Comparison of ENCODE assay signal across 8 cellular contexts in the genomic region with DNA sequence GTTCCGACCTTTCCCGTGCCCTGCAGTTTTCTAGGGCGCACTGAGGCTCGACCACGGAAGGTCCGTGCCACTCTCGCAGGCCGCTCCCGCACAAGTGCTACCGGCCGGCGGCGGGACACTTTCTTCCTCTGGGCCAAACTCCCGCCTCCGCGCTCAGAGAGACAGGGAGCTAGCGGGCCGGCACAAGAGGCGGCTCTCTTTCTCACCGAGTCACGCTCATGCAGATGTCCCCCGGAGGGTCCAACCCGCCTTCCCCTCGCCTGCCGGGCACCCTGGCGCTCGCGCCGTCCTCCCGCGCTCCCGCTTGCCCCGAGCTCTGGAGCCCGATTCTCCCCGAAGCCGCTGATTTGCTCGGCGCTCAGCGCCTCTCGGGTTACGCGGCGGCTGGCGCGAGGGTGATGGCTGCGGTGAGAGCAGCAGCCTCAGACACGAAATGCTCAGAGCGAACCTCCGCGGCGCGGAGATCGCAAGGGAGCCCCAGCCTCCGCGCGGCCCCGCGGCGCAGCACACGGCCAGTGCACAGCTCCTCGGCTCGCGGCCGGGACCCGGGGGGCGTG. TPM values are rescaled to one million over a fixed set of nuclear protein-coding genes. Genes with fewer than 3 reads are reported as not detected.
A peak's percentile ranks its signal among the peaks of the same experiment; 100 is the strongest.
DNase-seq lines count a peak whose midpoint lies in the region; ATAC-seq, FAIRE-seq and TF ChIP-seq lines count a peak whose summit lies in the region.

No MANE protein-coding gene starts in this region.

- H3K9me3 Mint-ChIP-seq in CD4-positive, alpha-beta memory T cell: no peaks in the 10 kb centered on the region
- H3K9me3 Mint-ChIP-seq in memory B cell: no peaks in the 10 kb centered on the region

- H3K27me3 Mint-ChIP-seq in CD4-positive, alpha-beta memory T cell: peaks cover 23 to 59% of the 10 kb centered on the region in 2 donors
- peaks cover 28% of the 10 kb centered on the region for H3K27me3 Mint-ChIP-seq in memory B cell

- WGBS in testis, 2 donors: 1% methylated on average over 66 of the region's 66 CpGs; no CpG with 5 or more reads in 1 of the 2 donors

- peak overlapping the region in 7 of 8 donors; percentile 27 to 57 (median 46) for H3K4me3 Mint-ChIP-seq in CD4-positive, alpha-beta memory T cell
- H3K4me3 Mint-ChIP-seq in memory B cell: peak overlapping the region; percentile 77

- H3K36me3 Mint-ChIP-seq in CD4-positive, alpha-beta memory T cell: no peaks in the 10 kb centered on the region
- no peaks in the 10 kb centered on the region for H3K36me3 Mint-ChIP-seq in memory B cell

- H3K27me3 ChIP-seq in CD4-positive, alpha-beta memory T cell (ENCODE audit: insufficient read depth, low read length): peaks cover 22% of the 10 kb centered on the region
- H3K27me3 ChIP-seq in RWPE2 (ENCODE audit: insufficient read depth, poor library complexity, severe bottlenecking) (peaks cover 45% of the 10 kb centered on the region), testis (no peaks in the 10 kb centered on the region)
- H3K27me3 ChIP-seq in effector memory CD4-positive, alpha-beta T cell (replicated peaks; ENCODE audit: control insufficient read depth, insufficient read depth, low read length, poor library complexity, severe bottlenecking): peaks cover 11% of the 10 kb centered on the region

- POLR2A ChIA-PET in CD4-positive, alpha-beta memory T cell (lab: Charles Lee; ENCODE audit: partially characterized antibody): no interaction called here
- POLR2A ChIA-PET in HEK293 (lab: Yijun Ruan, JAX): interaction anchor here (0.9 to 1.7 kb wide), 4 partner anchors 9 to 33 kb away, joined by 3 to 10 read pairs (median 4); no protein-coding TSS in a partner anchor

- peaks cover 10% of the 10 kb centered on the region for H3K4me1 ChIP-seq in CD4-positive, alpha-beta memory T cell (ENCODE audit: insufficient read depth, low read length)
- no peaks in the 10 kb centered on the region for H3K4me1 ChIP-seq in HEK293 (ENCODE audit: control insufficient read depth, insufficient read depth, low read length)
- H3K4me1 ChIP-seq in RWPE2 (ENCODE audit: insufficient read depth, poor library complexity, severe bottlenecking): peaks cover 5% of the 10 kb centered on the region
- H3K4me1 ChIP-seq in effector memory CD4-positive, alpha-beta T cell (ENCODE audit: control insufficient read depth, insufficient read depth, low read length, poor library complexity, severe bottlenecking): peaks cover 8% of the 10 kb centered on the region
- no peaks in the 10 kb centered on the region for H3K4me1 ChIP-seq in testis

- peak in 3 of 5 donors; percentile 10 to 20 (median 17) for DNase-seq in CD4-positive, alpha-beta memory T cell
- DNase-seq in RWPE2 (ENCODE audit: low spot score) (no peak), memory B cell (ENCODE audit: low spot score in 2 of 2) (peak; percentile 16 to 51), testis (peak; percentile 42), GM19238 (ENCODE audit: insufficient read length, low spot score) (no peak), D721Med (ENCODE audit: insufficient read length, low spot score) (no peak)
- DNase-seq in effector memory CD4-positive, alpha-beta T cell: no peak

- H3K4me1 Mint-ChIP-seq in CD4-positive, alpha-beta memory T cell: peaks cover 9 to 13% (median 10%) of the 10 kb centered on the region in 4 donors
- H3K4me1 Mint-ChIP-seq in memory B cell: peaks cover 6% of the 10 kb centered on the region

- no peak overlapping the region for H3K4me3 ChIP-seq in CD4-positive, alpha-beta memory T cell (ENCODE audit: low read length in 2 of 2)
- H3K4me3 ChIP-seq in HEK293 (ENCODE audit: low read depth, low read length) (peak overlapping the region; percentile 44), RWPE2 (ENCODE audit: severe bottlenecking) (peak overlapping the region; percentile 25), testis (peak overlapping the region; percentile 37 to 64)
- peak overlapping the region; percentile 44 for H3K4me3 ChIP-seq in effector memory CD4-positive, alpha-beta T cell (ENCODE audit: insufficient read depth, low read depth, low read length, poor library complexity, severe bottlenecking)

- no peaks in the 10 kb centered on the region for H3K36me3 ChIP-seq in CD4-positive, alpha-beta memory T cell (ENCODE audit: insufficient read depth, low read length)
- H3K36me3 ChIP-seq in HEK293 (ENCODE audit: control insufficient read depth in 2 of 2, insufficient read depth in 1 of 2, low read length in 2 of 2) (no peaks in the 10 kb centered on the region), RWPE2 (ENCODE audit: low read depth) (no peaks in the 10 kb centered on the region), testis (ENCODE audit: low read depth, missing control alignments) (no peaks in the 10 kb centered on the region)
- no peaks in the 10 kb centered on the region for H3K36me3 ChIP-seq in effector memory CD4-positive, alpha-beta T cell (ENCODE audit: control insufficient read depth, insufficient read depth, low read length)

- ATAC-seq in RWPE2 (ENCODE audit: low read depth): peak; percentile 68
- peak; percentile 64 for ATAC-seq in memory B cell (ENCODE audit: low read depth)

- no peaks in the 10 kb centered on the region for H3K9me3 ChIP-seq in CD4-positive, alpha-beta memory T cell (ENCODE audit: control insufficient read depth in 1 of 2, low read length in 2 of 2)
- H3K9me3 ChIP-seq in HEK293 (ENCODE audit: control insufficient read depth, insufficient read depth, low read depth, low read length) (no peaks in the 10 kb centered on the region), RWPE2 (ENCODE audit: severe bottlenecking) (no peaks in the 10 kb centered on the region), testis (no peaks in the 10 kb centered on the region)
- H3K9me3 ChIP-seq in effector memory CD4-positive, alpha-beta T cell (ENCODE audit: control insufficient read depth, low read length): no peaks in the 10 kb centered on the region

- no peak overlapping the region for H3K27ac ChIP-seq in CD4-positive, alpha-beta memory T cell (ENCODE audit: low read depth, low read length)
- H3K27ac ChIP-seq in HEK293 (ENCODE audit: extremely low read depth, low read depth, low read length) (no peak overlapping the region; the same call in 1 of the 2 replicates), RWPE2 (ENCODE audit: poor library complexity, severe bottlenecking) (no peak overlapping the region), testis (no peak overlapping the region)
- H3K27ac ChIP-seq in effector memory CD4-positive, alpha-beta T cell (ENCODE audit: insufficient read depth, low read length, poor library complexity, severe bottlenecking): no peak overlapping the region

- TF ChIP-seq CTCF in HEK293 (tag by site-specific recombination; IDR thresholded peaks at IDR 0.05) (no peak), RWPE2 (IDR thresholded peaks at IDR 0.05; ENCODE audit: poor library complexity, severe bottlenecking) (no peak), testis (IDR thresholded peaks at IDR 0.05) (no peak), D721Med (IDR thresholded peaks at IDR 0.05; ENCODE audit: insufficient read depth, missing control alignments) (no peak)

- CTCF ChIA-PET in CD4-positive, alpha-beta memory T cell (lab: Charles Lee; ENCODE audit: partially characterized antibody): interaction anchor here (1.3 to 4.7 kb wide), 7 partner anchors 8 to 305 kb away, joined by 3 to 25 read pairs (median 8); no protein-coding TSS in a partner anchor
- CTCF ChIA-PET in HEK293 (lab: Yijun Ruan, JAX): interaction anchor here (0.6 to 4.5 kb wide), 22 partner anchors 9 to 305 kb away, joined by 3 to 75 read pairs (median 8); no protein-coding TSS in a partner anchor

- no peak for FAIRE-seq in D721Med (lab: Jason Lieb, UNC)

- no peak for TF ChIP-seq POLR2A in testis (IDR thresholded peaks at IDR 0.05)

- no peak overlapping the region for H3K27ac Mint-ChIP-seq in CD4-positive, alpha-beta memory T cell
- H3K27ac Mint-ChIP-seq in memory B cell: no peak overlapping the region

- intact Hi-C loops in CD4-positive, alpha-beta memory T cell (cut with micrococcal nuclease): loop anchor here (1.0 to 5.0 kb wide), 2 partner anchors 37 to 255 kb away; no protein-coding TSS in a partner anchor
- intact Hi-C loops in testis (cut with DNase I; ENCODE audit: low total_unique reads): no loop called here

TF ChIP-seq in HEK293, 187 proteins besides CTCF, POLR2A, EP300 and RAD21 (continues in another document):
- TF ChIP-seq SP2 (tag by site-specific recombination; IDR thresholded peaks at IDR 0.05): peak; percentile 12; the same call in 1 of the 2 replicates
- no peak for TF ChIP-seq ZNF174 (tag by site-specific recombination; IDR thresholded peaks at IDR 0.05)
- 0 out of 2 replicates have a peak, but pooled peaks have one; percentile 14 for TF ChIP-seq ZNF600 (tag by site-specific recombination; IDR thresholded peaks at IDR 0.05)
- TF ChIP-seq ZBTB48 (tag by site-specific recombination; IDR thresholded peaks at IDR 0.05): peak; percentile 33; the same call in 1 of the 2 replicates
- peak; percentile 19 for TF ChIP-seq ZNF335 (tag by site-specific recombination; conservative IDR thresholded peaks at IDR 0.05)
- peak; percentile 37 for TF ChIP-seq ZNF341 (tag by site-specific recombination; IDR thresholded peaks at IDR 0.05; ENCODE audit: low read depth)
- peak; percentile 69 for TF ChIP-seq ZIC2 (tag by site-specific recombination; IDR thresholded peaks at IDR 0.05)
- TF ChIP-seq BCL11A (tag by site-specific recombination; IDR thresholded peaks at IDR 0.05; ENCODE audit: low read depth): no peak
- TF ChIP-seq, protein P1, sequence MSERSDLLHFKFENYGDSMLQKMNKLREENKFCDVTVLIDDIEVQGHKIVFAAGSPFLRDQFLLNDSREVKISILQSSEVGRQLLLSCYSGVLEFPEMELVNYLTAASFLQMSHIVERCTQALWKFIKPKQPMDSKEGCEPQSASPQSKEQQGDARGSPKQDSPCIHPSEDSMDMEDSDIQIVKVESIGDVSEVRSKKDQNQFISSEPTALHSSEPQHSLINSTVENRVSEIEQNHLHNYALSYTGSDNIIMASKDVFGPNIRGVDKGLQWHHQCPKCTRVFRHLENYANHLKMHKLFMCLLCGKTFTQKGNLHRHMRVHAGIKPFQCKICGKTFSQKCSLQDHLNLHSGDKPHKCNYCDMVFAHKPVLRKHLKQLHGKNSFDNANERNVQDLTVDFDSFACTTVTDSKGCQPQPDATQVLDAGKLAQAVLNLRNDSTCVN (tag by site-specific recombination; optimal IDR thresholded peaks at IDR 0.05): peak; percentile 86
- TF ChIP-seq, protein P2, sequence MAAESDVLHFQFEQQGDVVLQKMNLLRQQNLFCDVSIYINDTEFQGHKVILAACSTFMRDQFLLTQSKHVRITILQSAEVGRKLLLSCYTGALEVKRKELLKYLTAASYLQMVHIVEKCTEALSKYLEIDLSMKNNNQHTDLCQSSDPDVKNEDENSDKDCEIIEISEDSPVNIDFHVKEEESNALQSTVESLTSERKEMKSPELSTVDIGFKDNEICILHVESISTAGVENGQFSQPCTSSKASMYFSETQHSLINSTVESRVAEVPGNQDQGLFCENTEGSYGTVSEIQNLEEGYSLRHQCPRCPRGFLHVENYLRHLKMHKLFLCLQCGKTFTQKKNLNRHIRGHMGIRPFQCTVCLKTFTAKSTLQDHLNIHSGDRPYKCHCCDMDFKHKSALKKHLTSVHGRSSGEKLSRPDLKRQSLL (tag by site-specific recombination; IDR thresholded peaks at IDR 0.05): 0 out of 2 replicates have a peak, but pooled peaks have one; percentile 64

RNA-seq across cellular contexts. Expression of a gene that starts 1.0 kb away (rescaled TPM):
- not detected for total RNA-seq in CD4-positive, alpha-beta memory T cell
- polyA plus RNA-seq in CD4-positive, alpha-beta memory T cell: not detected
- total RNA-seq in testis: 1 to 10 TPM in 1 of 2 donors, not detected in 1; 1.5 TPM
- 1.3 TPM for polyA plus RNA-seq in testis (ENCODE audit: insufficient read depth, low read depth, low replicate concordance)

Comparison
In these comparisons a context has a peak if more than half of its experiments do, and no peak if none do; other contexts are left out.
1. DNase-seq: peak in CD4-positive, alpha-beta memory T cell (3 of 5), memory B cell (2 of 2) and testis (single experiment); none in RWPE2 (single experiment), effector memory CD4-positive, alpha-beta T cell (0 of 3), GM19238 (single experiment) and D721Med (single experiment).
2. H3K4me3 ChIP-seq: peak in HEK293 (single experiment), RWPE2 (single experiment), effector memory CD4-positive, alpha-beta T cell (single experiment) and testis (2 of 2); none in CD4-positive, alpha-beta memory T cell (0 of 2).